ENCODE assay signal across 13 cellular contexts in the genomic region with DNA sequence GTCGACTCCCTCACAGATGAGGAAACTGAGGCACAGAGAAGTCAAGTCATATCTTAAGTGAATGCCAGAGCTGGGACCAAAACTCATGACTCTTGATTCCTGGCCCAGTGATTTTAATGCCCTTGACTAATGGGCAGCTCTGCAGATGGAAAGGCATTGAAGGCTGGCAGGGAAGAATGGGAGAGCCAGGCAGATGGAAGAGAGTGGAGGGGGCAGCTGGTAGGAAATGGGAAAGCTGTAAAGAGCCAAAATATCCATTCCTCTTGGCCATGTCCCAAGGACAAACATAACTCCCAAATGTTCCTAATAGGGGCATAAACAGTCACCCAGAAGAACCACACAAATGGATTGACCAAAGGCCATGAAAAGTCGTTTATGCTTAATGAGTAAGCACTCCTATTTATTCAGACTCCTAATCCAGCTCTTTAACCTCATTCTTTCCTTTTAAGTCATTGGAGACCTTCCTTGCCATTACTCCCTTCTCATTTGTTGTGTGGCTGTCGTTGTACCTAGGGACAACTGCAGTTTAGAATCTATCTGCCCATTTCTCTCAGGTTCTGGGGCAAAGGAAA.
"Had no signal": no experiment of that assay in that cellular context is flagged by ENCODE, and none has a peak within 500 bp of the region (broad histone marks: within the 10 kb centered on the region; RNA-seq: fewer than 3 reads in every experiment).

No MANE protein-coding gene starts in this region.

- H3K4me1 Mint-ChIP-seq: activated CD4-positive, alpha-beta memory T cell treated with anti-CD3 and anti-CD28 coated beads, Interleukin-2, amount 10 ng/mL, durations not matched to agents 7 days and 5 days; central memory CD8-positive, alpha-beta T cell; naive thymus-derived CD4-positive, alpha-beta T cell had no signal

- H3K4me1 ChIP-seq: heart right ventricle, suprapubic skin had no signal

- H3K4me3 ChIP-seq: heart right ventricle, suprapubic skin had no signal

- H3K27ac ChIP-seq: heart right ventricle, suprapubic skin had no signal

- H3K4me3 Mint-ChIP-seq: activated CD4-positive, alpha-beta memory T cell treated with anti-CD3 and anti-CD28 coated beads, Interleukin-2, amount 10 ng/mL, durations not matched to agents 7 days and 5 days; brain; central memory CD8-positive, alpha-beta T cell; naive thymus-derived CD4-positive, alpha-beta T cell had no signal

- H3K9me3 ChIP-seq: heart right ventricle, suprapubic skin had no signal

- H3K27me3 ChIP-seq: heart right ventricle, suprapubic skin had no signal

- H3K9me3 Mint-ChIP-seq: activated CD4-positive, alpha-beta memory T cell treated with anti-CD3 and anti-CD28 coated beads, Interleukin-2, amount 10 ng/mL, durations not matched to agents 7 days and 5 days; brain; central memory CD8-positive, alpha-beta T cell; naive thymus-derived CD4-positive, alpha-beta T cell had no signal

- DNase-seq: activated CD4-positive, alpha-beta memory T cell treated with anti-CD3 and anti-CD28 coated beads, Interleukin-2, amount 10 ng/mL, durations not matched to agents 7 days and 5 days; activated CD4-positive, alpha-beta T cell treated with anti-CD3 and anti-CD28 coated beads for 1 hour; activated CD8-positive, alpha-beta memory T cell treated with anti-CD3 and anti-CD28 coated beads, Interleukin-2, amount 50 U/mL, for 4 hours; activated naive CD4-positive, alpha-beta T cell; heart right ventricle; naive thymus-derived CD4-positive, alpha-beta T cell; stimulated activated CD4-positive, alpha-beta T cell treated with anti-CD3 and anti-CD28 coated beads, Interleukin-12 subunit alpha, Interleukin-12 subunit beta, amount 100 ng/mL, for 4 hours; stimulated activated naive CD8-positive, alpha-beta T cell treated with anti-CD3 and anti-CD28 coated beads, Interleukin-15, Interleukin-2, amounts not matched to agents 100 U/mL and 50 U/mL, for 24 hours had no signal

- H3K36me3 ChIP-seq: suprapubic skin had no signal

- H3K27ac Mint-ChIP-seq: activated CD4-positive, alpha-beta memory T cell treated with anti-CD3 and anti-CD28 coated beads, Interleukin-2, amount 10 ng/mL, durations not matched to agents 7 days and 5 days; brain; naive thymus-derived CD4-positive, alpha-beta T cell; progenitor cell of endocrine pancreas had no signal

- ATAC-seq: heart right ventricle; naive thymus-derived CD4-positive, alpha-beta T cell; sciatic nerve; stimulated activated naive CD8-positive, alpha-beta T cell treated with anti-CD3 and anti-CD28 coated beads, Interleukin-15, Interleukin-2, amounts not matched to agents 100 U/mL and 50 U/mL, for 24 hours had no signal

- H3K27me3 Mint-ChIP-seq: brain, progenitor cell of endocrine pancreas had no signal

- H3K36me3 Mint-ChIP-seq: brain; naive thymus-derived CD4-positive, alpha-beta T cell had no signal
